Comparison of ENCODE assay signal across 14 cellular contexts in the genomic region with DNA sequence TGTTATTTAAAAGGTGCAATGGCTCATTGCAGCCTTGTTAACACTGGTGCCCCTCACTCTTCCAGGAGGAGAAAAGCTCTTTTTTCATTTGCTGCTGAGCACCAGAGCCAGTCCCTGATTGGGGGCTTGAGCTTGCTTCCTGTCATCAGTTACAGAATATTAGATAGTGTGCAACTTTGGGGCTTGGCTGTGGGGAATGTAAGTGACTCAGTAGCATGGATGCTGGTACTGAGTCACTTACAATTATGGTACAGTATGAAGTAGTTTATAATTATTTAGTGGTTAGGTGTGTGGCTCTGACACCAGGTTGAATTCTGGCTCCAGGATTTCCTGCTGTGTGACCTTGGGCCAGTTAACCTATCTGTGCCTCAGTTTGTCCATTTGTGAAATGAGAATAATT. TPM values are rescaled to one million over a fixed set of nuclear protein-coding genes. Genes with fewer than 3 reads are reported as not detected.
DNase-seq lines count a peak whose midpoint lies in the region; ATAC-seq and TF ChIP-seq lines count a peak whose summit lies in the region.
"Had no signal": no experiment of that assay in that cellular context is flagged by ENCODE, and none has a peak within 500 bp of the region (broad histone marks: within the 10 kb centered on the region; RNA-seq: fewer than 3 reads in every experiment).

No MANE protein-coding gene starts in this region.

- TF ChIP-seq CTCF in suprapubic skin (IDR thresholded peaks at IDR 0.05) (no peak), omental fat pad (IDR thresholded peaks at IDR 0.05) (no peak), GM13976 (IDR thresholded peaks at IDR 0.05; ENCODE audit: borderline replicate concordance, control extremely low read depth, extremely low read depth, insufficient read depth, missing control alignments) (no peak)

- H3K27me3 ChIP-seq in suprapubic skin = no peaks in the 10 kb centered on the region
- H3K27me3 ChIP-seq: pancreas had no signal

- no peak for TF ChIP-seq EP300 in suprapubic skin (IDR thresholded peaks at IDR 0.05)

- DNase-seq in AG20443 (ENCODE audit: low spot score) = peak; percentile 57
- peak; percentile 21 for DNase-seq in HPDE6-E6E7 (ENCODE audit: extremely low spot score)
- DNase-seq in astrocyte of the hippocampus (ENCODE audit: low read depth, low spot score) = peak; percentile 33
- no peak for DNase-seq in left colon
- DNase-seq in suprapubic skin (ENCODE audit: low spot score in 2 of 2) = no peak
- DNase-seq in NCI-H146 treated with DMSO at 0.1 percent for 48 hours (lab: John Stamatoyannopoulos, UW; ENCODE audit: unreplicated experiment) = no peak
- DNase-seq in omental fat pad (ENCODE audit: low spot score) = no peak
- DNase-seq in GM13976 (ENCODE audit: low spot score) = no peak
- DNase-seq: activated naive CD4-positive, alpha-beta T cell; central memory CD4-positive, alpha-beta T cell; DMS53; glutamatergic neuron; kidney; pancreas had no signal

- intact Hi-C loops in left colon (cut with DNase I, micrococcal nuclease) = no loop called here

- ATAC-seq in left colon (peak; percentile 27), omental fat pad (ENCODE audit: low FRiP score) (no peak)
- ATAC-seq: pancreas had no signal

- H3K27ac ChIP-seq in suprapubic skin = no peak overlapping the region
- H3K27ac ChIP-seq: pancreas had no signal

- in situ Hi-C loops in GM13976 (cut with MboI; ENCODE audit: low sequenced_read_pairs, unreplicated experiment) = no loop called here

- no peaks in the 10 kb centered on the region for H3K9me3 ChIP-seq in suprapubic skin
- H3K9me3 ChIP-seq: pancreas had no signal

- H3K36me3 ChIP-seq in suprapubic skin = no peaks in the 10 kb centered on the region
- H3K36me3 ChIP-seq: pancreas had no signal

- H3K4me3 ChIP-seq in suprapubic skin = no peak overlapping the region
- H3K4me3 ChIP-seq: pancreas had no signal

- no peaks in the 10 kb centered on the region for H3K4me1 ChIP-seq in suprapubic skin

- TF ChIP-seq POLR2A in suprapubic skin (IDR thresholded peaks at IDR 0.05) = no peak

RNA-seq across cellular contexts. Expression of gene ANKS1A, which starts 37.6 kb away (rescaled TPM):
- 10 to 100 TPM; 31.8 to 32.0 TPM for total RNA-seq in left colon
- 10 to 100 TPM; 24.7 to 34.6 (median 30.5) TPM for total RNA-seq in suprapubic skin
- total RNA-seq in omental fat pad = 10 to 100 TPM; 25.7 to 49.7 (median 28.1) TPM

RNA-seq across cellular contexts. Expression of gene TAF11, which starts 38.8 kb away (rescaled TPM):
- total RNA-seq in left colon (10 to 100 TPM; 21.6 to 25.0 TPM), suprapubic skin (10 to 100 TPM; 16.9 to 33.9 (median 26.4) TPM), omental fat pad (10 to 100 TPM; 18.8 to 23.6 (median 21.4) TPM)

Comparison
In these comparisons a context has a peak if more than half of its experiments do, and no peak if none do; other contexts are left out.
1. DNase-seq: peak in AG20443 (single experiment), HPDE6-E6E7 (single experiment) and astrocyte of the hippocampus (single experiment); none in left colon (0 of 2), suprapubic skin (0 of 2), NCI-H146 treated with DMSO at 0.1 percent for 48 hours (single experiment), omental fat pad (single experiment) and GM13976 (single experiment).